In genomic region chr7:134920026-134920758, GRCh38 we compare ENCODE assay signal across 2 cellular contexts.
A peak's percentile ranks its signal among the peaks of the same experiment; 100 is the strongest.
TF ChIP-seq lines count a peak whose summit lies in the region.

No MANE protein-coding gene starts in this region.

TF ChIP-seq in SK-N-SH, 30 proteins besides CTCF, POLR2A, EP300 and RAD21 (continued from another document and continues in another):
- TF ChIP-seq, protein P1, sequence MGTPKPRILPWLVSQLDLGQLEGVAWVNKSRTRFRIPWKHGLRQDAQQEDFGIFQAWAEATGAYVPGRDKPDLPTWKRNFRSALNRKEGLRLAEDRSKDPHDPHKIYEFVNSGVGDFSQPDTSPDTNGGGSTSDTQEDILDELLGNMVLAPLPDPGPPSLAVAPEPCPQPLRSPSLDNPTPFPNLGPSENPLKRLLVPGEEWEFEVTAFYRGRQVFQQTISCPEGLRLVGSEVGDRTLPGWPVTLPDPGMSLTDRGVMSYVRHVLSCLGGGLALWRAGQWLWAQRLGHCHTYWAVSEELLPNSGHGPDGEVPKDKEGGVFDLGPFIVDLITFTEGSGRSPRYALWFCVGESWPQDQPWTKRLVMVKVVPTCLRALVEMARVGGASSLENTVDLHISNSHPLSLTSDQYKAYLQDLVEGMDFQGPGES (IDR thresholded peaks at IDR 0.05; ENCODE audit: low read depth, low read length): no peak
- TF ChIP-seq, protein P2, sequence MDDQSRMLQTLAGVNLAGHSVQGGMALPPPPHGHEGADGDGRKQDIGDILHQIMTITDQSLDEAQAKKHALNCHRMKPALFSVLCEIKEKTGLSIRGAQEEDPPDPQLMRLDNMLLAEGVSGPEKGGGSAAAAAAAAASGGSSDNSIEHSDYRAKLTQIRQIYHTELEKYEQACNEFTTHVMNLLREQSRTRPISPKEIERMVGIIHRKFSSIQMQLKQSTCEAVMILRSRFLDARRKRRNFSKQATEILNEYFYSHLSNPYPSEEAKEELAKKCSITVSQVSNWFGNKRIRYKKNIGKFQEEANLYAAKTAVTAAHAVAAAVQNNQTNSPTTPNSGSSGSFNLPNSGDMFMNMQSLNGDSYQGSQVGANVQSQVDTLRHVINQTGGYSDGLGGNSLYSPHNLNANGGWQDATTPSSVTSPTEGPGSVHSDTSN (IDR thresholded peaks at IDR 0.05): peak; percentile 37; the same call in 1 of the 2 replicates
- no peak for TF ChIP-seq SIN3A (IDR thresholded peaks at IDR 0.05; ENCODE audit: borderline replicate concordance, low read depth, low read length)
- TF ChIP-seq, protein P3, sequence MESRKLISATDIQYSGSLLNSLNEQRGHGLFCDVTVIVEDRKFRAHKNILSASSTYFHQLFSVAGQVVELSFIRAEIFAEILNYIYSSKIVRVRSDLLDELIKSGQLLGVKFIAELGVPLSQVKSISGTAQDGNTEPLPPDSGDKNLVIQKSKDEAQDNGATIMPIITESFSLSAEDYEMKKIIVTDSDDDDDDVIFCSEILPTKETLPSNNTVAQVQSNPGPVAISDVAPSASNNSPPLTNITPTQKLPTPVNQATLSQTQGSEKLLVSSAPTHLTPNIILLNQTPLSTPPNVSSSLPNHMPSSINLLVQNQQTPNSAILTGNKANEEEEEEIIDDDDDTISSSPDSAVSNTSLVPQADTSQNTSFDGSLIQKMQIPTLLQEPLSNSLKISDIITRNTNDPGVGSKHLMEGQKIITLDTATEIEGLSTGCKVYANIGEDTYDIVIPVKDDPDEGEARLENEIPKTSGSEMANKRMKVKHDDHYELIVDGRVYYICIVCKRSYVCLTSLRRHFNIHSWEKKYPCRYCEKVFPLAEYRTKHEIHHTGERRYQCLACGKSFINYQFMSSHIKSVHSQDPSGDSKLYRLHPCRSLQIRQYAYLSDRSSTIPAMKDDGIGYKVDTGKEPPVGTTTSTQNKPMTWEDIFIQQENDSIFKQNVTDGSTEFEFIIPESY (IDR thresholded peaks at IDR 0.05; ENCODE audit: borderline replicate concordance, low read depth): no peak
- no peak for TF ChIP-seq YY1 (IDR thresholded peaks at IDR 0.05; ENCODE audit: low read depth)
- TF ChIP-seq TCF12 (IDR thresholded peaks at IDR 0.05): peak; percentile 52
- TF ChIP-seq USF2 (IDR thresholded peaks at IDR 0.05; ENCODE audit: borderline replicate concordance, low read depth, low read length): no peak
- TF ChIP-seq RCOR1 (IDR thresholded peaks at IDR 0.05; ENCODE audit: low read length): no peak
- TF ChIP-seq FOXJ3 (CRISPR knock-in tag; IDR thresholded peaks at IDR 0.05): no peak
- 0 out of 2 replicates have a peak, but pooled peaks have one; percentile 4 for TF ChIP-seq TEAD4 (IDR thresholded peaks at IDR 0.05; ENCODE audit: borderline replicate concordance, insufficient read depth)
- no peak for TF ChIP-seq SMC3 (IDR thresholded peaks at IDR 0.05; ENCODE audit: low read depth, low read length)
- TF ChIP-seq, protein P4, sequence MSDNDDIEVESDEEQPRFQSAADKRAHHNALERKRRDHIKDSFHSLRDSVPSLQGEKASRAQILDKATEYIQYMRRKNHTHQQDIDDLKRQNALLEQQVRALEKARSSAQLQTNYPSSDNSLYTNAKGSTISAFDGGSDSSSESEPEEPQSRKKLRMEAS (IDR thresholded peaks at IDR 0.05; ENCODE audit: low read depth): no peak
- TF ChIP-seq EZH2phosphoT487 (IDR thresholded peaks at IDR 0.05; ENCODE audit: borderline replicate concordance, low read depth): no peak
- no peak for TF ChIP-seq RXRA (IDR thresholded peaks at IDR 0.05; ENCODE audit: borderline replicate concordance, low read depth)
- no peak for TF ChIP-seq GABPA (IDR thresholded peaks at IDR 0.05; ENCODE audit: low read depth)
- TF ChIP-seq NFIC (IDR thresholded peaks at IDR 0.05; ENCODE audit: borderline replicate concordance): no peak
- TF ChIP-seq POLR2AphosphoS5 (IDR thresholded peaks at IDR 0.05; ENCODE audit: low read depth, low read length): no peak
- TF ChIP-seq, protein P5, sequence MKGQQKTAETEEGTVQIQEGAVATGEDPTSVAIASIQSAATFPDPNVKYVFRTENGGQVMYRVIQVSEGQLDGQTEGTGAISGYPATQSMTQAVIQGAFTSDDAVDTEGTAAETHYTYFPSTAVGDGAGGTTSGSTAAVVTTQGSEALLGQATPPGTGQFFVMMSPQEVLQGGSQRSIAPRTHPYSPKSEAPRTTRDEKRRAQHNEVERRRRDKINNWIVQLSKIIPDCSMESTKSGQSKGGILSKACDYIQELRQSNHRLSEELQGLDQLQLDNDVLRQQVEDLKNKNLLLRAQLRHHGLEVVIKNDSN (IDR thresholded peaks at IDR 0.05; ENCODE audit: borderline replicate concordance, low read depth): no peak
- TF ChIP-seq, protein P6, sequence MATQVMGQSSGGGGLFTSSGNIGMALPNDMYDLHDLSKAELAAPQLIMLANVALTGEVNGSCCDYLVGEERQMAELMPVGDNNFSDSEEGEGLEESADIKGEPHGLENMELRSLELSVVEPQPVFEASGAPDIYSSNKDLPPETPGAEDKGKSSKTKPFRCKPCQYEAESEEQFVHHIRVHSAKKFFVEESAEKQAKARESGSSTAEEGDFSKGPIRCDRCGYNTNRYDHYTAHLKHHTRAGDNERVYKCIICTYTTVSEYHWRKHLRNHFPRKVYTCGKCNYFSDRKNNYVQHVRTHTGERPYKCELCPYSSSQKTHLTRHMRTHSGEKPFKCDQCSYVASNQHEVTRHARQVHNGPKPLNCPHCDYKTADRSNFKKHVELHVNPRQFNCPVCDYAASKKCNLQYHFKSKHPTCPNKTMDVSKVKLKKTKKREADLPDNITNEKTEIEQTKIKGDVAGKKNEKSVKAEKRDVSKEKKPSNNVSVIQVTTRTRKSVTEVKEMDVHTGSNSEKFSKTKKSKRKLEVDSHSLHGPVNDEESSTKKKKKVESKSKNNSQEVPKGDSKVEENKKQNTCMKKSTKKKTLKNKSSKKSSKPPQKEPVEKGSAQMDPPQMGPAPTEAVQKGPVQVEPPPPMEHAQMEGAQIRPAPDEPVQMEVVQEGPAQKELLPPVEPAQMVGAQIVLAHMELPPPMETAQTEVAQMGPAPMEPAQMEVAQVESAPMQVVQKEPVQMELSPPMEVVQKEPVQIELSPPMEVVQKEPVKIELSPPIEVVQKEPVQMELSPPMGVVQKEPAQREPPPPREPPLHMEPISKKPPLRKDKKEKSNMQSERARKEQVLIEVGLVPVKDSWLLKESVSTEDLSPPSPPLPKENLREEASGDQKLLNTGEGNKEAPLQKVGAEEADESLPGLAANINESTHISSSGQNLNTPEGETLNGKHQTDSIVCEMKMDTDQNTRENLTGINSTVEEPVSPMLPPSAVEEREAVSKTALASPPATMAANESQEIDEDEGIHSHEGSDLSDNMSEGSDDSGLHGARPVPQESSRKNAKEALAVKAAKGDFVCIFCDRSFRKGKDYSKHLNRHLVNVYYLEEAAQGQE (IDR thresholded peaks at IDR 0.05; ENCODE audit: low read depth, low read length): no peak
- TF ChIP-seq MXI1 (IDR thresholded peaks at IDR 0.05; ENCODE audit: low read depth, low read length): no peak

TF ChIP-seq in HepG2, 621 proteins besides CTCF, POLR2A, EP300 and RAD21:
- TF ChIP-seq HMGXB3 (CRISPR knock-in tag; IDR thresholded peaks at IDR 0.05; ENCODE audit: borderline replicate concordance) (no peak), ZNF83 (CRISPR knock-in tag; IDR thresholded peaks at IDR 0.05; ENCODE audit: borderline replicate concordance) (no peak), ZNF619 (CRISPR knock-in tag; IDR thresholded peaks at IDR 0.05) (no peak), ELF4 (CRISPR knock-in tag; IDR thresholded peaks at IDR 0.05; ENCODE audit: borderline replicate concordance) (no peak), BCLAF1 (IDR thresholded peaks at IDR 0.05) (no peak), ZBTB38 (CRISPR knock-in tag; IDR thresholded peaks at IDR 0.05) (no peak), MATR3 (CRISPR knock-in tag; IDR thresholded peaks at IDR 0.05) (no peak), ZNF614 (CRISPR knock-in tag; IDR thresholded peaks at IDR 0.05; ENCODE audit: borderline replicate concordance) (no peak), ZNF629 (CRISPR knock-in tag; conservative IDR thresholded peaks at IDR 0.05) (no peak), FIP1L1 (IDR thresholded peaks at IDR 0.05; ENCODE audit: borderline replicate concordance, insufficient read depth, low read depth, low read length) (no peak), ELF1 (CRISPR knock-in tag; IDR thresholded peaks at IDR 0.05) (no peak), ELF3 (CRISPR knock-in tag; IDR thresholded peaks at IDR 0.05) (no peak), ATM (IDR thresholded peaks at IDR 0.05; ENCODE audit: borderline replicate concordance) (no peak), ZNF207 (IDR thresholded peaks at IDR 0.05; ENCODE audit: borderline replicate concordance) (no peak), ZNF616 (CRISPR knock-in tag; IDR thresholded peaks at IDR 0.05; ENCODE audit: low read depth) (no peak), ZNF567 (CRISPR knock-in tag; IDR thresholded peaks at IDR 0.05; ENCODE audit: borderline replicate concordance) (no peak), HMG20B (CRISPR knock-in tag; conservative IDR thresholded peaks at IDR 0.05) (no peak), RFXANK (CRISPR knock-in tag; IDR thresholded peaks at IDR 0.05) (no peak), DNMT1 (CRISPR knock-in tag; IDR thresholded peaks at IDR 0.05) (no peak)
- TF ChIP-seq, protein P7, sequence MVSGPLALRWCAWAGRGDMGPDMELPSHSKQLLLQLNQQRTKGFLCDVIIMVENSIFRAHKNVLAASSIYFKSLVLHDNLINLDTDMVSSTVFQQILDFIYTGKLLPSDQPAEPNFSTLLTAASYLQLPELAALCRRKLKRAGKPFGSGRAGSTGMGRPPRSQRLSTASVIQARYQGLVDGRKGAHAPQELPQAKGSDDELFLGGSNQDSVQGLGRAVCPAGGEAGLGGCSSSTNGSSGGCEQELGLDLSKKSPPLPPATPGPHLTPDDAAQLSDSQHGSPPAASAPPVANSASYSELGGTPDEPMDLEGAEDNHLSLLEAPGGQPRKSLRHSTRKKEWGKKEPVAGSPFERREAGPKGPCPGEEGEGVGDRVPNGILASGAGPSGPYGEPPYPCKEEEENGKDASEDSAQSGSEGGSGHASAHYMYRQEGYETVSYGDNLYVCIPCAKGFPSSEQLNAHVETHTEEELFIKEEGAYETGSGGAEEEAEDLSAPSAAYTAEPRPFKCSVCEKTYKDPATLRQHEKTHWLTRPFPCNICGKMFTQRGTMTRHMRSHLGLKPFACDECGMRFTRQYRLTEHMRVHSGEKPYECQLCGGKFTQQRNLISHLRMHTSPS (CRISPR knock-in tag; IDR thresholded peaks at IDR 0.05; ENCODE audit: low read depth): no peak
